ENCODE assay signal across 18 cellular contexts in genomic region chr16:4984174-4985000, GRCh38. TPM values are rescaled to one million over a fixed set of nuclear protein-coding genes. Genes with fewer than 3 reads are reported as not detected.
"Had no signal": no experiment of that assay in that cellular context is flagged by ENCODE, and none has a peak within 500 bp of the region (broad histone marks: within the 10 kb centered on the region; RNA-seq: fewer than 3 reads in every experiment).

No MANE protein-coding gene starts in this region.

- H3K27ac ChIP-seq: body of pancreas, parathyroid adenoma, thyroid gland had no signal

- H3K4me1 Mint-ChIP-seq: activated CD4-positive, alpha-beta T cell treated with anti-CD3 and anti-CD28 coated beads, Interleukin-2, amount 10 ng/mL, durations not matched to agents 7 days and 5 days; activated naive CD8-positive, alpha-beta T cell treated with anti-CD3 and anti-CD28 coated beads for 36 hours had no signal

- FAIRE-seq: islet of Langerhans, urothelium cell line had no signal

- H3K36me3 Mint-ChIP-seq: activated naive CD8-positive, alpha-beta T cell treated with anti-CD3 and anti-CD28 coated beads for 36 hours; naive thymus-derived CD4-positive, alpha-beta T cell had no signal

- H3K9me3 Mint-ChIP-seq: activated T-helper 1 cell treated with anti-CD3 and anti-CD28 coated beads, Interleukin-12 subunit alpha, Interleukin-12 subunit beta, Interleukin-2, Interleukin-4 antibody, amounts not matched to agents 30 ng/mL and 10 ng/mL and 1 ng/mL, durations not matched to agents 14 hours and 24 hours and 36 hours had no signal

- H3K36me3 ChIP-seq: thyroid gland had no signal

- H3K9me3 ChIP-seq: body of pancreas, thyroid gland had no signal

- H3K4me3 ChIP-seq: body of pancreas, thyroid gland had no signal

- DNase-seq: activated CD4-positive, alpha-beta T cell treated with anti-CD3 and anti-CD28 coated beads, Interleukin-2, amount 10 ng/mL, durations not matched to agents 7 days and 5 days; activated CD4-positive, CD25-positive, alpha-beta regulatory T cell; activated naive CD8-positive, alpha-beta T cell treated with anti-CD3 and anti-CD28 coated beads for 36 hours; amygdala; body of pancreas; central memory CD4-positive, alpha-beta T cell; cortex of kidney; effector CD8-positive, alpha-beta T cell; naive thymus-derived CD4-positive, alpha-beta T cell; stimulated activated CD4-positive, alpha-beta T cell treated with anti-CD3 and anti-CD28 coated beads, Interleukin-12 subunit alpha, Interleukin-12 subunit beta, amount 100 ng/mL, for 4 hours; stimulated activated CD4-positive, alpha-beta T cell treated with anti-CD3 and anti-CD28 coated beads, Interleukin-2, amount 100 ng/mL, for 24 hours; thyroid gland had no signal

- H3K4me1 ChIP-seq: parathyroid adenoma, thyroid gland had no signal

- H3K27ac Mint-ChIP-seq: activated CD4-positive, alpha-beta T cell treated with anti-CD3 and anti-CD28 coated beads, Interleukin-2, amount 10 ng/mL, durations not matched to agents 7 days and 5 days; activated naive CD8-positive, alpha-beta T cell treated with anti-CD3 and anti-CD28 coated beads for 36 hours; activated T-helper 1 cell treated with anti-CD3 and anti-CD28 coated beads, Interleukin-12 subunit alpha, Interleukin-12 subunit beta, Interleukin-2, Interleukin-4 antibody, amounts not matched to agents 30 ng/mL and 10 ng/mL and 1 ng/mL, durations not matched to agents 14 hours and 24 hours and 36 hours; naive thymus-derived CD4-positive, alpha-beta T cell had no signal

- H3K4me3 Mint-ChIP-seq: activated CD4-positive, alpha-beta T cell treated with anti-CD3 and anti-CD28 coated beads, Interleukin-2, amount 10 ng/mL, durations not matched to agents 7 days and 5 days; activated naive CD8-positive, alpha-beta T cell treated with anti-CD3 and anti-CD28 coated beads for 36 hours; activated T-helper 1 cell treated with anti-CD3 and anti-CD28 coated beads, Interleukin-12 subunit alpha, Interleukin-12 subunit beta, Interleukin-2, Interleukin-4 antibody, amounts not matched to agents 30 ng/mL and 10 ng/mL and 1 ng/mL, durations not matched to agents 14 hours and 24 hours and 36 hours; naive thymus-derived CD4-positive, alpha-beta T cell had no signal

RNA-seq across cellular contexts. Expression of gene SEC14L5, which starts 26.3 kb away (rescaled TPM):
- total RNA-seq: activated CD4-positive, alpha-beta T cell treated with anti-CD3 and anti-CD28 coated beads, Interleukin-2, amount 10 ng/mL, durations not matched to agents 7 days and 5 days; activated T-helper 1 cell treated with anti-CD3 and anti-CD28 coated beads, Interleukin-12 subunit alpha, Interleukin-12 subunit beta, Interleukin-2, Interleukin-4 antibody, amounts not matched to agents 30 ng/mL and 10 ng/mL and 1 ng/mL, durations not matched to agents 14 hours and 24 hours and 36 hours; T-helper 2 cell treated with Interferon-gamma antibody and Interleukin-4, amounts not matched to agents 100 ng/mL and 5 ng/mL, for 36 hours had no signal

RNA-seq across cellular contexts. Expression of gene PPL, which starts 47.4 kb away (rescaled TPM):
- total RNA-seq: activated CD4-positive, alpha-beta T cell treated with anti-CD3 and anti-CD28 coated beads, Interleukin-2, amount 10 ng/mL, durations not matched to agents 7 days and 5 days; activated naive CD8-positive, alpha-beta T cell treated with anti-CD3 and anti-CD28 coated beads for 36 hours; activated T-helper 1 cell treated with anti-CD3 and anti-CD28 coated beads, Interleukin-12 subunit alpha, Interleukin-12 subunit beta, Interleukin-2, Interleukin-4 antibody, amounts not matched to agents 30 ng/mL and 10 ng/mL and 1 ng/mL, durations not matched to agents 14 hours and 24 hours and 36 hours; mononuclear cell; naive thymus-derived CD4-positive, alpha-beta T cell; T-helper 2 cell treated with Interferon-gamma antibody and Interleukin-4, amounts not matched to agents 100 ng/mL and 5 ng/mL, for 36 hours had no signal
